Comparison of ENCODE assay signal across 9 cellular contexts in genomic region chr13:28495586-28496564, GRCh38. TPM values are rescaled to one million over a fixed set of nuclear protein-coding genes. Genes with fewer than 3 reads are reported as not detected.
DNase-seq lines count a peak whose midpoint lies in the region; ATAC-seq and TF ChIP-seq lines count a peak whose summit lies in the region.
"Had no signal": no experiment of that assay in that cellular context is flagged by ENCODE, and none has a peak within 500 bp of the region (broad histone marks: within the 10 kb centered on the region; RNA-seq: fewer than 3 reads in every experiment).

No MANE protein-coding gene starts in this region.

- no peak for ATAC-seq in activated B cell treated with CpG ODN at 0.5 μM for 24 hours (ENCODE audit: low read depth)

- DNase-seq in T-helper 1 cell (no peak), activated B cell treated with CpG ODN at 0.5 μM for 24 hours (no peak), NCI-H226 (no peak), H4 (ENCODE audit: low spot score) (no peak), NK-92 (lab: John Stamatoyannopoulos, UW; ENCODE audit: unreplicated experiment) (no peak)
- DNase-seq: NCI-H446 had no signal

- peaks cover 13% of the 10 kb centered on the region for H3K4me1 Mint-ChIP-seq in T-helper 1 cell treated with Interleukin-12 subunit alpha and Interleukin-12 subunit beta and Interleukin-4 antibody, amounts not matched to agents 30 μg/mL and 1 μg/mL, for 36 hours (ENCODE audit: low read depth)
- peaks cover 16% of the 10 kb centered on the region for H3K4me1 Mint-ChIP-seq in activated B cell treated with CpG ODN at 0.5 μM for 24 hours

- peak overlapping the region; percentile 61 for H3K4me3 Mint-ChIP-seq in T-helper 1 cell treated with Interleukin-12 subunit alpha and Interleukin-12 subunit beta and Interleukin-4 antibody, amounts not matched to agents 30 μg/mL and 1 μg/mL, for 36 hours
- H3K4me3 Mint-ChIP-seq in activated B cell treated with CpG ODN at 0.5 μM for 24 hours = peak overlapping the region; percentile 71

- CTCF ChIA-PET in activated B cell treated with CpG ODN at 0.5 μM for 24 hours (lab: Charles Lee) = no interaction called here

- intact Hi-C loops in activated B cell treated with CpG ODN at 0.5 μM for 24 hours (cut with micrococcal nuclease) = loop anchor here (10.0 kb wide), 2 partner anchors 139 to 299 kb away; no protein-coding TSS in a partner anchor

- no peaks in the 10 kb centered on the region for H3K9me3 Mint-ChIP-seq in T-helper 1 cell treated with Interleukin-12 subunit alpha and Interleukin-12 subunit beta and Interleukin-4 antibody, amounts not matched to agents 30 μg/mL and 1 μg/mL, for 36 hours
- no peaks in the 10 kb centered on the region for H3K9me3 Mint-ChIP-seq in activated B cell treated with CpG ODN at 0.5 μM for 24 hours

- TF ChIP-seq CTCF in activated B cell treated with CpG ODN at 0.5 μM for 24 hours (IDR thresholded peaks at IDR 0.05) = no peak

- H3K27ac ChIP-seq in subcutaneous abdominal adipose tissue (ENCODE audit: low read depth, low read length) = peak overlapping the region; percentile 74

- H3K9me3 ChIP-seq in subcutaneous abdominal adipose tissue (ENCODE audit: control insufficient read depth in 5 of 5, low read length in 5 of 5) = no peaks in the 10 kb centered on the region

- H3K27me3 ChIP-seq in subcutaneous abdominal adipose tissue (ENCODE audit: control insufficient read depth in 5 of 5, insufficient read depth in 4 of 5, low read length in 5 of 5) = peaks cover 17 to 49% (median 31%) of the 10 kb centered on the region in 5 donors

- peaks cover 50% of the 10 kb centered on the region for H3K27me3 Mint-ChIP-seq in T-helper 1 cell treated with Interleukin-12 subunit alpha and Interleukin-12 subunit beta and Interleukin-4 antibody, amounts not matched to agents 30 μg/mL and 1 μg/mL, for 36 hours (ENCODE audit: low read depth)
- H3K27me3 Mint-ChIP-seq in activated B cell treated with CpG ODN at 0.5 μM for 24 hours = peaks cover 24% of the 10 kb centered on the region

- POLR2A ChIA-PET in activated B cell treated with CpG ODN at 0.5 μM for 24 hours (lab: Charles Lee) = interaction anchor here (0.6 kb wide), 1 partner anchor 260 kb away, joined by 5 read pairs; no protein-coding TSS in a partner anchor

- H3K4me1 ChIP-seq in subcutaneous abdominal adipose tissue (ENCODE audit: control insufficient read depth in 5 of 5, insufficient read depth in 5 of 5, low read length in 5 of 5) = peaks cover 0 to 35% (median 25%) of the 10 kb centered on the region in 5 donors

- H3K27ac Mint-ChIP-seq in T-helper 1 cell treated with Interleukin-12 subunit alpha and Interleukin-12 subunit beta and Interleukin-4 antibody, amounts not matched to agents 30 μg/mL and 1 μg/mL, for 36 hours = no peak overlapping the region
- no peak overlapping the region for H3K27ac Mint-ChIP-seq in activated B cell treated with CpG ODN at 0.5 μM for 24 hours

- peaks cover under 1% of the 10 kb centered on the region for H3K36me3 Mint-ChIP-seq in T-helper 1 cell treated with Interleukin-12 subunit alpha and Interleukin-12 subunit beta and Interleukin-4 antibody, amounts not matched to agents 30 μg/mL and 1 μg/mL, for 36 hours (ENCODE audit: low read depth)
- no peaks in the 10 kb centered on the region for H3K36me3 Mint-ChIP-seq in activated B cell treated with CpG ODN at 0.5 μM for 24 hours (ENCODE audit: low read depth)

- H3K9ac ChIP-seq in subcutaneous abdominal adipose tissue (ENCODE audit: low read length in 5 of 5) = peak overlapping the region in 2 of 5 donors; percentile 13 to 53

- no peaks in the 10 kb centered on the region for H3K36me3 ChIP-seq in subcutaneous abdominal adipose tissue (ENCODE audit: control insufficient read depth in 5 of 5, insufficient read depth in 5 of 5, low read length in 5 of 5)

- peak overlapping the region; percentile 86 for H3K4me3 ChIP-seq in iPS-11a (ENCODE audit: low read depth, low read length)
- peak overlapping the region; percentile 66 to 87 (median 73) for H3K4me3 ChIP-seq in subcutaneous abdominal adipose tissue (ENCODE audit: low read depth in 1 of 5, low read length in 5 of 5)

RNA-seq across cellular contexts. Expression of gene FLT1, which starts 0.9 kb away (rescaled TPM):
- 0.46 and 1.3 TPM in 2 replicates for total RNA-seq in activated B cell treated with CpG ODN at 0.5 μM for 24 hours
- total RNA-seq in H4 (2014; rRNA removed; shearing (Covaris generic)) = 0.25 and 0.43 TPM in 2 replicates
